Comparison of ENCODE assay signal across 8 cellular contexts in genomic region chr15:51737538-51738305, GRCh38. TPM values are rescaled to one million over a fixed set of nuclear protein-coding genes. Genes with fewer than 3 reads are reported as not detected.
DNase-seq lines count a peak whose midpoint lies in the region; ATAC-seq lines count a peak whose summit lies in the region.

Gene LYSMD2, minus strand, starts transcription at chr15:51737655. Its CDS starts 33 bp downstream, at chr15:51737622.

- H3K9me3 ChIP-seq in endocrine pancreas (ENCODE audit: control insufficient read depth, low read length) (no peaks in the 10 kb centered on the region), mesodermal cell (ENCODE audit: control insufficient read depth, low read length) (no peaks in the 10 kb centered on the region)

- H3K4me3 ChIP-seq in endocrine pancreas (ENCODE audit: control insufficient read depth, insufficient read depth, low read length) (peak within 1 kb of the TSS; percentile 76), mesodermal cell (ENCODE audit: extremely low read depth, insufficient read depth, low read length, poor library complexity, severe bottlenecking) (peak within 1 kb of the TSS; percentile 46)

- H3K4me1 ChIP-seq in endocrine pancreas (ENCODE audit: control insufficient read depth, insufficient read depth, low read length): peaks cover 14% of the 10 kb centered on the region
- H3K4me1 ChIP-seq in mesodermal cell (ENCODE audit: control insufficient read depth, insufficient read depth, low read length, poor library complexity, severe bottlenecking): peaks cover 17% of the 10 kb centered on the region

- H3K27me3 ChIP-seq in endocrine pancreas (ENCODE audit: control insufficient read depth, insufficient read depth, low read length): no peaks in the 10 kb centered on the region

- H3K36me3 ChIP-seq in endocrine pancreas (ENCODE audit: control insufficient read depth, insufficient read depth, low read length): no peaks in the 10 kb centered on the region
- no peaks in the 10 kb centered on the region for H3K36me3 ChIP-seq in mesodermal cell (ENCODE audit: control insufficient read depth, insufficient read depth, low read length)

- H3K9ac ChIP-seq in endocrine pancreas (ENCODE audit: control insufficient read depth, insufficient read depth, low read length): peak within 1 kb of the TSS; percentile 76

- H3K27ac ChIP-seq in mesodermal cell (ENCODE audit: low read depth, low read length, severe bottlenecking): no peak within 1 kb of the TSS

- peak; percentile 31 to 75 (median 73) for DNase-seq in NCI-H1417 (lab: John Stamatoyannopoulos, UW)
- no peak for DNase-seq in NCI-H1417 treated with DMSO at 0.1 percent for 48 hours (lab: John Stamatoyannopoulos, UW)
- DNase-seq in NCI-H526 (lab: John Stamatoyannopoulos, UW): peak; percentile 12 to 69
- DNase-seq in activated CD8-positive, alpha-beta memory T cell treated with anti-CD3 and anti-CD28 coated beads for 4 hours (ENCODE audit: low read depth in 2 of 2): peak; percentile 53 to 64
- peak; percentile 58 to 63 for DNase-seq in stimulated activated CD8-positive, alpha-beta memory T cell treated with anti-CD3 and anti-CD28 coated beads, Interleukin-15, amount 100 ng/mL, for 48 hours (ENCODE audit: low read depth in 2 of 2)

- WGBS in mesodermal cell (ENCODE audit: insufficient coverage in 2 of 2), 2 experiments: 1% methylated on average over 47 to 56 of the region's 63 CpGs

- ATAC-seq in HG02763 (IDR thresholded peaks at IDR 0.05; ENCODE audit: unreplicated experiment): peak; percentile 49

RNA-seq across cellular contexts. Expression of gene LYSMD2, which starts in this region (rescaled TPM):
- polyA plus RNA-seq in mesodermal cell (2013, experiment 1 of 2): 11.7 TPM
- polyA plus RNA-seq in mesodermal cell (2013, experiment 2 of 2): 12.3 TPM
